ENCODE assay signal across 8 cellular contexts in the genomic region with DNA sequence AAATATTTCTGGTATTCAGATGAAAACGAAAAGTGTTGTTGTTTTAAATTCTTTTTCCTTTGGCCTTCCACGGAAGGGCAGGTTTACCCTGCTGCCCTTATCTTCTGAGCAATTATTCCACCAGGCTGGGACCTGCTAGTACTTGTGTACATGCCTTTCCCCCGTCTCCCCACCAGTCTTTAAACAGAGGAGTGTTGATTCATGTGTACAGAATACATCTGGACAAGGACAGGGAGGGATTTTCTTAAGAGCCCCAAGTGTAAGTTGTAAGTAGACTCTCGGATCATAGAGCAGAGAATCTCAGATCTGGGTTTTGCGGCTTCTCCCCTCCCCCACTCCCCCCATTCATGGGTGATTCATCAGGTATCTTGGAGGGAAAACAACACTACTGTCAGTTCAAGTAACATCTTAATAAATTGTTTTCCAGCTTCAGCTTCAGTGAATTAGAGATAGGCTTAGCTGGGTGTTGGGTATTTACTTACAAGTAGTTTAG.
A peak's percentile ranks its signal among the peaks of the same experiment; 100 is the strongest.
DNase-seq lines count a peak whose midpoint lies in the region; ATAC-seq and TF ChIP-seq lines count a peak whose summit lies in the region.

No MANE protein-coding gene starts in this region.

- H3K4me3 Mint-ChIP-seq in activated T-helper 2 cell treated with anti-CD3 and anti-CD28 coated beads, Interferon-gamma antibody, Interleukin-2, Interleukin-4, amounts not matched to agents 10 μg/mL and 5 μg/mL and 100 μg/mL, durations not matched to agents 14 hours and 24 hours and 36 hours (ENCODE audit: low read depth), result no peak overlapping the region

- peaks cover 12 to 24% (median 20%) of the 10 kb centered on the region in 4 donors for H3K4me1 ChIP-seq in upper lobe of left lung

- H3K27me3 ChIP-seq in upper lobe of left lung, result no peaks in the 10 kb centered on the region

- no peak for TF ChIP-seq CTCF in upper lobe of left lung (IDR thresholded peaks at IDR 0.05)
- TF ChIP-seq CTCF in GM10248 (IDR thresholded peaks at IDR 0.05; ENCODE audit: control extremely low read depth, extremely low read depth, low read depth, missing control alignments), result no peak

- peak overlapping the region; percentile 67 for H3K27ac Mint-ChIP-seq in activated T-helper 2 cell treated with anti-CD3 and anti-CD28 coated beads, Interferon-gamma antibody, Interleukin-2, Interleukin-4, amounts not matched to agents 10 μg/mL and 5 μg/mL and 100 μg/mL, durations not matched to agents 14 hours and 24 hours and 36 hours

- no peak for ATAC-seq in upper lobe of left lung (ENCODE audit: low FRiP score in 2 of 2)
- ATAC-seq in GM21423 (IDR thresholded peaks at IDR 0.05; ENCODE audit: unreplicated experiment), result no peak

- H3K36me3 Mint-ChIP-seq in activated T-helper 2 cell treated with anti-CD3 and anti-CD28 coated beads, Interferon-gamma antibody, Interleukin-2, Interleukin-4, amounts not matched to agents 10 μg/mL and 5 μg/mL and 100 μg/mL, durations not matched to agents 14 hours and 24 hours and 36 hours (ENCODE audit: low read depth), result peaks cover 91% of the 10 kb centered on the region

- DNase-seq in activated gamma-delta T cell treated with Interleukin-2 at 50 U/mL for 16 hours (peak; percentile 47), activated gamma-delta T cell (lab: John Stamatoyannopoulos, UW) (no peak), kidney glomerular epithelial cell (lab: John Stamatoyannopoulos, UW) (peak; percentile 74), upper lobe of left lung (no peak), GM10248 (ENCODE audit: extremely low spot score) (no peak), NCI-H526 (lab: John Stamatoyannopoulos, UW) (no peak)
- DNase-seq in activated T-helper 2 cell treated with anti-CD3 and anti-CD28 coated beads, Interferon-gamma antibody, Interleukin-2, Interleukin-4, amounts not matched to agents 10 μg/mL and 5 μg/mL and 100 μg/mL, durations not matched to agents 14 hours and 24 hours and 36 hours (ENCODE audit: low spot score), result no peak

- CTCF ChIA-PET in GM10248 (lab: Yijun Ruan, JAX), result interaction anchor here (1.0 to 1.7 kb wide), 2 partner anchors 8 to 19 kb away, joined by 3 to 7 read pairs; no protein-coding TSS in a partner anchor

- no peak for TF ChIP-seq EP300 in upper lobe of left lung (IDR thresholded peaks at IDR 0.05)

- H3K27ac ChIP-seq in upper lobe of left lung, result peak overlapping the region; percentile 14 to 70 (median 50)

- intact Hi-C loops in activated T-helper 2 cell treated with anti-CD3 and anti-CD28 coated beads, Interferon-gamma antibody, Interleukin-2, Interleukin-4, amounts not matched to agents 10 μg/mL and 5 μg/mL and 100 μg/mL, durations not matched to agents 14 hours and 24 hours and 36 hours (cut with micrococcal nuclease), result loop anchor here (2.0 kb wide), 1 partner anchor 27 kb away; no protein-coding TSS in a partner anchor

- H3K27me3 Mint-ChIP-seq in activated T-helper 2 cell treated with anti-CD3 and anti-CD28 coated beads, Interferon-gamma antibody, Interleukin-2, Interleukin-4, amounts not matched to agents 10 μg/mL and 5 μg/mL and 100 μg/mL, durations not matched to agents 14 hours and 24 hours and 36 hours (ENCODE audit: low read depth), result no peaks in the 10 kb centered on the region

- H3K36me3 ChIP-seq in upper lobe of left lung, result peaks cover 4 to 16% (median 6%) of the 10 kb centered on the region in 4 donors

- peaks cover 4% of the 10 kb centered on the region for H3K9me3 Mint-ChIP-seq in activated T-helper 2 cell treated with anti-CD3 and anti-CD28 coated beads, Interferon-gamma antibody, Interleukin-2, Interleukin-4, amounts not matched to agents 10 μg/mL and 5 μg/mL and 100 μg/mL, durations not matched to agents 14 hours and 24 hours and 36 hours

- no peak overlapping the region for H3K4me3 ChIP-seq in upper lobe of left lung

- no peaks in the 10 kb centered on the region for H3K9me3 ChIP-seq in upper lobe of left lung

- POLR2A ChIA-PET in GM10248 (lab: Yijun Ruan, JAX), result no interaction called here

- 30 to 58% methylated on average over 5 of the region's 5 CpGs for WGBS in upper lobe of left lung, 2 donors

- peaks cover 35% of the 10 kb centered on the region for H3K4me1 Mint-ChIP-seq in activated T-helper 2 cell treated with anti-CD3 and anti-CD28 coated beads, Interferon-gamma antibody, Interleukin-2, Interleukin-4, amounts not matched to agents 10 μg/mL and 5 μg/mL and 100 μg/mL, durations not matched to agents 14 hours and 24 hours and 36 hours (ENCODE audit: low read depth)

- no peak for TF ChIP-seq POLR2A in upper lobe of left lung (IDR thresholded peaks at IDR 0.05)

Comparison
In these comparisons a context has a peak if more than half of its experiments do, and no peak if none do; other contexts are left out.
1. DNase-seq: peak in activated gamma-delta T cell treated with Interleukin-2 at 50 U/mL for 16 hours (single experiment) and kidney glomerular epithelial cell (single experiment); none in activated gamma-delta T cell (single experiment), activated T-helper 2 cell treated with anti-CD3 and anti-CD28 coated beads, Interferon-gamma antibody, Interleukin-2, Interleukin-4, amounts not matched to agents 10 μg/mL and 5 μg/mL and 100 μg/mL, durations not matched to agents 14 hours and 24 hours and 36 hours (single experiment), upper lobe of left lung (0 of 2), GM10248 (single experiment) and NCI-H526 (0 of 2).